Comparison of ENCODE assay signal across 9 cellular contexts in the genomic region with DNA sequence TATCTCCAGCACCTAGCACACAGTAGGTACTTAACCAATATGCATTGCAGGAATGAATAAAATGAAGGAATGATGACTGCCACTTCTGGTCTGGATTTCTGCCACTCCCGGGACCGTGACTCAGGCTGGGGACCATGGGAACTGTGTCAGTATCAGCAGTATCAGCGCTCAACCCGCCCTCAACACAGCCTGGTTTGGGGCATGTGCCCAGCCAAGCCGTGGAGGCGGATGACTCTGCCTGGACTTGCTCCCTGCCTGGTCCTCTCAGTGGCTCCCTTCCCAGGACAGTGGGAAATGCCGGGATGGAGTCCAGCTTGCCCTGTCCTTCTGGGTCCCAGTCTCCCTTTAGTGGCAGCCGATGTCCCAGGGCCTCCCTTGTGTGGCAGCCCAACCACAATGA. TPM values are rescaled to one million over a fixed set of nuclear protein-coding genes. Genes with fewer than 3 reads are reported as not detected.
A peak's percentile ranks its signal among the peaks of the same experiment; 100 is the strongest.
DNase-seq lines count a peak whose midpoint lies in the region; ATAC-seq and TF ChIP-seq lines count a peak whose summit lies in the region.
"Had no signal": no experiment of that assay in that cellular context is flagged by ENCODE, and none has a peak within 500 bp of the region (broad histone marks: within the 10 kb centered on the region; RNA-seq: fewer than 3 reads in every experiment).

No MANE protein-coding gene starts in this region.

- H3K27me3 ChIP-seq in esophagus squamous epithelium = peaks cover 0 to 80% (median 0%) of the 10 kb centered on the region in 4 donors

- peaks cover 2 to 25% (median 4%) of the 10 kb centered on the region in 3 donors for H3K4me1 ChIP-seq in esophagus squamous epithelium

- ATAC-seq in GM21360 (IDR thresholded peaks at IDR 0.05; ENCODE audit: unreplicated experiment) = no peak
- ATAC-seq: activated T-cell treated with anti-CD3 and anti-CD28 coated beads, Interleukin-2, amount 50 U/mL, for 4 hours had no signal

- TF ChIP-seq POLR2A in esophagus squamous epithelium (IDR thresholded peaks at IDR 0.05) = no peak

- no peaks in the 10 kb centered on the region for H3K9me3 ChIP-seq in esophagus squamous epithelium

- no peak for TF ChIP-seq CTCF in esophagus squamous epithelium (IDR thresholded peaks at IDR 0.05)

- intact Hi-C loops in esophagus squamous epithelium (cut with DNase I) = no loop called here

- no peaks in the 10 kb centered on the region for H3K36me3 ChIP-seq in esophagus squamous epithelium

- peak overlapping the region in 1 of 4 donors; percentile 53 for H3K27ac ChIP-seq in esophagus squamous epithelium

- DNase-seq in HT-29 (ENCODE audit: low spot score) (peak; percentile 80), cerebellum (ENCODE audit: low spot score) (peak; percentile 71), hippocampal formation (lab: John Stamatoyannopoulos, UW) (peak; percentile 22 to 24), ureter (ENCODE audit: low spot score) (peak; percentile 88), esophagus squamous epithelium (lab: John Stamatoyannopoulos, UW) (no peak), retina (no peak)
- DNase-seq: activated T-cell treated with anti-CD3 and anti-CD28 coated beads, Interleukin-2, amount 50 U/mL, for 4 hours; mesendoderm had no signal

- 47 to 50% methylated on average over 5 to 6 of the region's 8 CpGs for WGBS in esophagus squamous epithelium, 2 donors

- H3K4me3 ChIP-seq in esophagus squamous epithelium = no peak overlapping the region

RNA-seq across cellular contexts. Expression of gene SRCIN1, which starts 55.1 kb away (rescaled TPM):
- total RNA-seq in HT-29 (2014; rRNA removed; shearing (Covaris generic)) = 4.9 and 6.0 TPM in 2 replicates
- total RNA-seq in cerebellum (34.7 TPM), ureter (22.6 TPM), esophagus squamous epithelium (1 to 10 TPM in 3 of 4 donors, under 1 TPM in 1; 0.09 to 1.7 (median 1.3) TPM)

Comparison
In these comparisons a context has a peak if more than half of its experiments do, and no peak if none do; other contexts are left out.
1. DNase-seq: peak in HT-29 (single experiment), cerebellum (single experiment), hippocampal formation (2 of 2) and ureter (single experiment); none in esophagus squamous epithelium (single experiment) and retina (single experiment).